27 cellular contexts compared by ENCODE assay signal in genomic region chr13:78169386-78169785, GRCh38.
"Had no signal": no experiment of that assay in that cellular context is flagged by ENCODE, and none has a peak within 500 bp of the region (broad histone marks: within the 10 kb centered on the region; RNA-seq: fewer than 3 reads in every experiment).

No MANE protein-coding gene starts in this region.

- H3K9me3 ChIP-seq: ascending aorta, colonic mucosa had no signal

- H3K36me3 Mint-ChIP-seq: activated CD4-positive, alpha-beta memory T cell treated with anti-CD3 and anti-CD28 coated beads for 36 hours; activated CD8-positive, alpha-beta memory T cell treated with anti-CD3 and anti-CD28 coated beads, Interleukin-2, amount 10 ng/mL, durations not matched to agents 7 days and 5 days; activated naive CD4-positive, alpha-beta T cell treated with anti-CD3 and anti-CD28 coated beads, Interleukin-2, amount 50 U/mL, for 24 hours; activated naive CD8-positive, alpha-beta T cell treated with anti-CD3 and anti-CD28 coated beads for 36 hours had no signal

- H3K9me3 Mint-ChIP-seq: activated CD4-positive, alpha-beta T cell treated with anti-CD3 and anti-CD28 coated beads, Interleukin-2, amount 10 ng/mL, durations not matched to agents 24 days and 14 days had no signal

- H3K4me3 Mint-ChIP-seq: activated CD4-positive, alpha-beta memory T cell treated with anti-CD3 and anti-CD28 coated beads for 36 hours; activated CD4-positive, alpha-beta T cell treated with anti-CD3 and anti-CD28 coated beads for 36 hours; activated CD4-positive, alpha-beta T cell treated with anti-CD3 and anti-CD28 coated beads, Interleukin-2, amount 10 ng/mL, durations not matched to agents 24 days and 14 days; activated CD8-positive, alpha-beta memory T cell treated with anti-CD3 and anti-CD28 coated beads, Interleukin-2, amount 10 ng/mL, durations not matched to agents 7 days and 5 days; activated CD8-positive, alpha-beta T cell treated with anti-CD3 and anti-CD28 coated beads, Interleukin-2, amount 10 ng/mL, durations not matched to agents 7 days and 5 days; activated naive CD4-positive, alpha-beta T cell treated with anti-CD3 and anti-CD28 coated beads for 36 hours; activated naive CD4-positive, alpha-beta T cell treated with anti-CD3 and anti-CD28 coated beads, Interleukin-2, amount 50 U/mL, for 24 hours; activated naive CD8-positive, alpha-beta T cell treated with anti-CD3 and anti-CD28 coated beads for 36 hours; activated T-helper 1 cell treated with anti-CD3 and anti-CD28 coated beads, Interleukin-12 subunit alpha, Interleukin-12 subunit beta, Interleukin-2, Interleukin-4 antibody, amounts not matched to agents 30 ng/mL and 10 ng/mL and 1 ng/mL, durations not matched to agents 14 hours and 24 hours and 36 hours; brain had no signal

- H3K4me3 ChIP-seq: ascending aorta, breast epithelium, cardiac muscle cell, colonic mucosa had no signal

- H3K27ac ChIP-seq: ascending aorta, breast epithelium, cardiac muscle cell, colonic mucosa had no signal

- H3K4me1 Mint-ChIP-seq: activated CD4-positive, alpha-beta T cell treated with anti-CD3 and anti-CD28 coated beads for 36 hours; activated CD4-positive, alpha-beta T cell treated with anti-CD3 and anti-CD28 coated beads, Interleukin-2, amount 10 ng/mL, durations not matched to agents 24 days and 14 days; activated CD8-positive, alpha-beta memory T cell treated with anti-CD3 and anti-CD28 coated beads, Interleukin-2, amount 10 ng/mL, durations not matched to agents 7 days and 5 days; activated naive CD4-positive, alpha-beta T cell treated with anti-CD3 and anti-CD28 coated beads, Interleukin-2, amount 50 U/mL, for 24 hours; activated naive CD8-positive, alpha-beta T cell treated with anti-CD3 and anti-CD28 coated beads for 36 hours; brain had no signal

- H3K27me3 ChIP-seq: ascending aorta, breast epithelium, cardiac muscle cell, colonic mucosa had no signal

- H3K27me3 Mint-ChIP-seq: activated CD4-positive, alpha-beta memory T cell treated with anti-CD3 and anti-CD28 coated beads for 36 hours; activated CD4-positive, alpha-beta T cell treated with anti-CD3 and anti-CD28 coated beads, Interleukin-2, amount 10 ng/mL, durations not matched to agents 24 days and 14 days; activated CD8-positive, alpha-beta memory T cell treated with anti-CD3 and anti-CD28 coated beads, Interleukin-2, amount 10 ng/mL, durations not matched to agents 7 days and 5 days; brain had no signal

- ATAC-seq: activated CD4-positive, alpha-beta T cell treated with anti-CD3 and anti-CD28 coated beads for 36 hours; activated CD8-positive, alpha-beta memory T cell treated with anti-CD3 and anti-CD28 coated beads, Interleukin-2, amount 10 ng/mL, durations not matched to agents 7 days and 5 days; activated CD8-positive, alpha-beta T cell treated with anti-CD3 and anti-CD28 coated beads, Interleukin-2, amount 10 ng/mL, durations not matched to agents 7 days and 5 days; esophagus mucosa had no signal

- H3K27ac Mint-ChIP-seq: activated CD4-positive, alpha-beta memory T cell treated with anti-CD3 and anti-CD28 coated beads for 36 hours; activated CD4-positive, alpha-beta T cell treated with anti-CD3 and anti-CD28 coated beads for 36 hours; activated CD4-positive, alpha-beta T cell treated with anti-CD3 and anti-CD28 coated beads, Interleukin-2, amount 10 ng/mL, durations not matched to agents 24 days and 14 days; activated CD8-positive, alpha-beta memory T cell treated with anti-CD3 and anti-CD28 coated beads, Interleukin-2, amount 10 ng/mL, durations not matched to agents 7 days and 5 days; activated CD8-positive, alpha-beta T cell treated with anti-CD3 and anti-CD28 coated beads, Interleukin-2, amount 10 ng/mL, durations not matched to agents 7 days and 5 days; activated naive CD4-positive, alpha-beta T cell treated with anti-CD3 and anti-CD28 coated beads for 36 hours; activated naive CD4-positive, alpha-beta T cell treated with anti-CD3 and anti-CD28 coated beads, Interleukin-2, amount 50 U/mL, for 24 hours; activated naive CD8-positive, alpha-beta T cell treated with anti-CD3 and anti-CD28 coated beads for 36 hours; activated T-helper 1 cell treated with anti-CD3 and anti-CD28 coated beads, Interleukin-12 subunit alpha, Interleukin-12 subunit beta, Interleukin-2, Interleukin-4 antibody, amounts not matched to agents 30 ng/mL and 10 ng/mL and 1 ng/mL, durations not matched to agents 14 hours and 24 hours and 36 hours; activated T-helper 2 cell treated with anti-CD3 and anti-CD28 coated beads, Interferon-gamma antibody, Interleukin-2, Interleukin-4, amounts not matched to agents 10 μg/mL and 5 μg/mL and 100 μg/mL, durations not matched to agents 14 hours and 24 hours and 36 hours; brain had no signal

- DNase-seq: activated CD4-positive, alpha-beta memory T cell treated with anti-CD3 and anti-CD28 coated beads for 36 hours; activated CD4-positive, alpha-beta T cell treated with anti-CD3 and anti-CD28 coated beads for 36 hours; activated CD4-positive, alpha-beta T cell treated with anti-CD3 and anti-CD28 coated beads, Interleukin-2, amount 10 ng/mL, durations not matched to agents 24 days and 14 days; activated CD4-positive, CD25-positive, alpha-beta regulatory T cell; activated CD4-positive, CD25-positive, alpha-beta regulatory T cell treated with anti-CD3 and anti-CD28 coated beads, Interleukin-2, amount 50 U/mL, for 72 hours; activated CD8-positive, alpha-beta memory T cell treated with anti-CD3 and anti-CD28 coated beads, Interleukin-2, amount 10 ng/mL, durations not matched to agents 7 days and 5 days; activated CD8-positive, alpha-beta memory T cell treated with anti-CD3 and anti-CD28 coated beads, Interleukin-2, amount 50 U/mL, for 4 hours; activated CD8-positive, alpha-beta T cell treated with anti-CD3 and anti-CD28 coated beads, Interleukin-2, amount 10 ng/mL, durations not matched to agents 7 days and 5 days; activated effector memory CD4-positive, alpha-beta T cell treated with anti-CD3 and anti-CD28 coated beads, Interleukin-2, amount 50 U/mL, for 16 hours; activated naive CD4-positive, alpha-beta T cell treated with anti-CD3 and anti-CD28 coated beads for 36 hours; activated naive CD8-positive, alpha-beta T cell treated with anti-CD3 and anti-CD28 coated beads for 36 hours; activated T-cell treated with anti-CD3 and anti-CD28 coated beads, Interleukin-2, amount 50 U/mL, for 1 hour; activated T-cell treated with anti-CD3 and anti-CD28 coated beads, Interleukin-2, amount 50 U/mL, for 48 hours; central memory CD4-positive, alpha-beta T cell; cerebellar nuclear complex; colonic mucosa; effector CD8-positive, alpha-beta T cell; foreskin fibroblast; T-helper 2 cell had no signal

- H3K4me1 ChIP-seq: ascending aorta, breast epithelium, colonic mucosa had no signal

- H3K36me3 ChIP-seq: ascending aorta, breast epithelium, cardiac muscle cell, colonic mucosa had no signal
